ENCODE assay signal across 12 cellular contexts in the genomic region with DNA sequence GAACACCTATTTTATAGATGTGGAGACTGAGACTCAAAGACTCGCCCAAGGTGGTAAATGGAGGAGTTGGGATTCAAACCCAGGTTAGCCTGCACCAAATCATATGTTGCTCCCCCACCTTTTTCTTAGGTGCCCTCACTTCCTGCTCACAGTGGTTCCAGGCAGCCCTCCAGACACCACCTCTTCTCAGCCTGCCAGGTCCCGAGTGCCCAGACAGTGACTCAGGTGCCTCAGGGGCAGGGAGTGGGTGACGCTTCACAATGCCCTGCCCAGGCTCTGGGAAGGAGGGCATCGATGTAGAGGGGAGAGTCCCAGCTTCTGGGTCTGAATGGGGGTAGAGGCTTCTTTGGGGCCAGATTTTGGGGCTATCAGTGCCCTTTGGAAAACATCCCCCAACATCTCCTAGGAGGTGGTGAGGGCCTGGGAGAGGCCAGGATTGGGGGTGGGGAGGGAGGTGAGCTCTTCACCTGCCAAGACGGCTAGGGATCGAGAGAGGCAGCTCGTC. TPM values are rescaled to one million over a fixed set of nuclear protein-coding genes. Genes with fewer than 3 reads are reported as not detected.
DNase-seq lines count a peak whose midpoint lies in the region; ATAC-seq and TF ChIP-seq lines count a peak whose summit lies in the region.
"Had no signal": no experiment of that assay in that cellular context is flagged by ENCODE, and none has a peak within 500 bp of the region (broad histone marks: within the 10 kb centered on the region; RNA-seq: fewer than 3 reads in every experiment).

No MANE protein-coding gene starts in this region.

- ATAC-seq in SK-N-SH treated with all-trans-retinoic acid at 6 μM for 48 hours (no peak), lung (ENCODE audit: insufficient read depth, low FRiP score) (peak; percentile 17), upper lobe of right lung (peak; percentile 39), GM21528 (IDR thresholded peaks at IDR 0.05; ENCODE audit: low FRiP score, unreplicated experiment) (no peak)
- no peak for ATAC-seq in activated CD4-positive, alpha-beta T cell treated with anti-CD3 and anti-CD28 coated beads for 36 hours
- ATAC-seq: activated CD8-positive, alpha-beta memory T cell treated with anti-CD3 and anti-CD28 coated beads, Interleukin-2, amount 10 ng/mL, durations not matched to agents 7 days and 5 days had no signal

- H2AFZ ChIP-seq in SK-N-SH (ENCODE audit: low read depth) = peak overlapping the region; percentile 55; the same call in 1 of the 2 replicates

- no peaks in the 10 kb centered on the region for H3K79me2 ChIP-seq in SK-N-SH (ENCODE audit: insufficient read depth)

- H3K9me2 ChIP-seq in SK-N-SH = no peaks in the 10 kb centered on the region

- peaks cover 18% of the 10 kb centered on the region for H3F3A ChIP-seq in SK-N-SH (replicated peaks; ENCODE audit: insufficient read depth)

- CTCF ChIA-PET in SK-N-SH (lab: Yijun Ruan, JAX) (interaction anchor here (0.9 to 15.4 kb wide), 4 partner anchors 18 to 170 kb away, joined by 3 to 312 read pairs (median 6); no protein-coding TSS in a partner anchor), MCF 10A (lab: Yijun Ruan, JAX) (interaction anchor here (0.6 to 18.2 kb wide), 11 partner anchors 13 to 244 kb away, joined by 3 to 445 read pairs (median 3); partner anchors contain the start of genes ANKZF1 and NHEJ1)
- CTCF ChIA-PET in activated CD4-positive, alpha-beta T cell treated with anti-CD3 and anti-CD28 coated beads for 36 hours (lab: Charles Lee) = interaction anchor here (0.9 to 15.5 kb wide), 8 partner anchors 13 to 232 kb away, joined by 3 to 257 read pairs (median 4); partner anchors contain the start of genes TUBA4A and TUBA4B

- TF ChIP-seq CTCF in SK-N-SH (IDR thresholded peaks at IDR 0.05) = no peak
- no peak for TF ChIP-seq CTCF in MCF 10A (IDR thresholded peaks at IDR 0.05; ENCODE audit: unreplicated experiment)
- no peak for TF ChIP-seq CTCF in lung (IDR thresholded peaks at IDR 0.05; ENCODE audit: control extremely low read depth, extremely low read depth)
- TF ChIP-seq CTCF in upper lobe of right lung (IDR thresholded peaks at IDR 0.05) = no peak

- TSS peak; percentile 68 for BruUV-seq in MCF 10A (replicated peaks; lab: Mats Ljungman, UMichigan)

- no peaks in the 10 kb centered on the region for H3K9me3 Mint-ChIP-seq in MCF 10A (ENCODE audit: unreplicated experiment)
- no peaks in the 10 kb centered on the region for H3K9me3 Mint-ChIP-seq in activated CD4-positive, alpha-beta T cell treated with anti-CD3 and anti-CD28 coated beads for 36 hours (ENCODE audit: low read depth)

- H3K9ac ChIP-seq in SK-N-SH = peak overlapping the region; percentile 52; the same call in 1 of the 2 replicates

- no peaks in the 10 kb centered on the region for H4K20me1 ChIP-seq in SK-N-SH (ENCODE audit: insufficient read depth)

- WGBS in SK-N-SH (ENCODE audit: low lambda C conversion rate) = 67% methylated on average over 6 of the region's 7 CpGs
- 67 to 84% methylated on average over 7 of the region's 7 CpGs for whole genome bisulfite sequencing in lung, 2 donors

- no peak for DNase-seq in SK-N-SH
- DNase-seq in MCF 10A (ENCODE audit: unreplicated experiment) = peak; percentile 94
- no peak for DNase-seq in lung (ENCODE audit: low spot score)
- DNase-seq in upper lobe of right lung = peak; percentile 68
- DNase-seq in activated CD4-positive, alpha-beta T cell treated with anti-CD3 and anti-CD28 coated beads for 36 hours = no peak
- DNase-seq in SIG-M5 treated with dmso at 0.1 percent for 504 hours (lab: John Stamatoyannopoulos, UW; ENCODE audit: unreplicated experiment) = no peak
- DNase-seq: activated CD8-positive, alpha-beta memory T cell treated with anti-CD3 and anti-CD28 coated beads, Interleukin-2, amount 10 ng/mL, durations not matched to agents 7 days and 5 days; foreskin melanocyte had no signal

- H3K9me3 ChIP-seq in SK-N-SH (no peaks in the 10 kb centered on the region), lung (ENCODE audit: control insufficient read depth in 2 of 2, insufficient read depth in 1 of 2, low read length in 1 of 2) (peaks cover 0 to 2% of the 10 kb centered on the region in 2 donors), upper lobe of right lung (no peaks in the 10 kb centered on the region)

- no peak for TF ChIP-seq RAD21 in SK-N-SH (IDR thresholded peaks at IDR 0.05; ENCODE audit: low read length)

- intact Hi-C loops in MCF 10A (cut with micrococcal nuclease) = loop anchor here (1.0 kb wide), 1 partner anchor 21 kb away; the partner anchor contains the start of genes TUBA4A and TUBA4B
- intact Hi-C loops in upper lobe of right lung (cut with DNase I) = no loop called here
- intact Hi-C loops in activated CD4-positive, alpha-beta T cell treated with anti-CD3 and anti-CD28 coated beads for 36 hours (cut with DNase I, micrococcal nuclease) = no loop called here

- H3K4me3 ChIP-seq in SK-N-SH (ENCODE audit: low read depth in 2 of 2, low read length in 1 of 2) (no peak overlapping the region), lung (no peak overlapping the region), upper lobe of right lung (no peak overlapping the region)

- H3K4me2 ChIP-seq in SK-N-SH = peak overlapping the region; percentile 49

- peak overlapping the region in 1 of 2 experiments; percentile 59; a peak in 2 of 4 replicates for H3K27ac ChIP-seq in SK-N-SH (ENCODE audit: low read depth in 2 of 2, low read length in 1 of 2)
- peak overlapping the region; percentile 79 to 84 for H3K27ac ChIP-seq in lung (ENCODE audit: low read depth in 1 of 2, low read length in 1 of 2)
- peak overlapping the region; percentile 77 for H3K27ac ChIP-seq in upper lobe of right lung
- H3K27ac ChIP-seq: 22Rv1 had no signal

- H3K4me1 Mint-ChIP-seq in MCF 10A (ENCODE audit: insufficient read depth, unreplicated experiment) = peaks cover 39% of the 10 kb centered on the region
- peaks cover 19% of the 10 kb centered on the region for H3K4me1 Mint-ChIP-seq in activated CD4-positive, alpha-beta T cell treated with anti-CD3 and anti-CD28 coated beads for 36 hours

- H3K27me3 Mint-ChIP-seq in MCF 10A (ENCODE audit: insufficient read depth, unreplicated experiment) = no peaks in the 10 kb centered on the region
- H3K27me3 Mint-ChIP-seq in activated CD4-positive, alpha-beta T cell treated with anti-CD3 and anti-CD28 coated beads for 36 hours = no peaks in the 10 kb centered on the region

- H3K27me3 ChIP-seq in SK-N-SH (ENCODE audit: insufficient read depth) (no peaks in the 10 kb centered on the region), lung (ENCODE audit: control insufficient read depth, insufficient read depth) (no peaks in the 10 kb centered on the region), upper lobe of right lung (no peaks in the 10 kb centered on the region)

- H3K4me3 Mint-ChIP-seq in MCF 10A (ENCODE audit: unreplicated experiment) = peak overlapping the region; percentile 44
- no peak overlapping the region for H3K4me3 Mint-ChIP-seq in activated CD4-positive, alpha-beta T cell treated with anti-CD3 and anti-CD28 coated beads for 36 hours
- H3K4me3 Mint-ChIP-seq: activated CD8-positive, alpha-beta memory T cell treated with anti-CD3 and anti-CD28 coated beads, Interleukin-2, amount 10 ng/mL, durations not matched to agents 7 days and 5 days had no signal

- no peak for TF ChIP-seq EP300 in SK-N-SH (IDR thresholded peaks at IDR 0.05; ENCODE audit: borderline replicate concordance in 1 of 2, low read depth in 1 of 2, low read length in 1 of 2)

- H3K36me3 Mint-ChIP-seq in MCF 10A (ENCODE audit: insufficient read depth, unreplicated experiment) = no peaks in the 10 kb centered on the region
- H3K36me3 Mint-ChIP-seq in activated CD4-positive, alpha-beta T cell treated with anti-CD3 and anti-CD28 coated beads for 36 hours (ENCODE audit: low read depth) = no peaks in the 10 kb centered on the region
- H3K36me3 Mint-ChIP-seq: activated CD8-positive, alpha-beta memory T cell treated with anti-CD3 and anti-CD28 coated beads, Interleukin-2, amount 10 ng/mL, durations not matched to agents 7 days and 5 days; brain had no signal

- H3K4me1 ChIP-seq in SK-N-SH (ENCODE audit: control insufficient read depth in 1 of 2, insufficient read depth in 2 of 2, low read depth in 1 of 2, low read length in 1 of 2) = peaks cover 21 to 29% of the 10 kb centered on the region in 2 experiments
- peaks cover 5 to 8% of the 10 kb centered on the region in 2 donors for H3K4me1 ChIP-seq in lung (ENCODE audit: control insufficient read depth in 2 of 2, insufficient read depth in 2 of 2, low read length in 2 of 2)
- peaks cover 11% of the 10 kb centered on the region for H3K4me1 ChIP-seq in upper lobe of right lung

- H3K27ac Mint-ChIP-seq in MCF 10A (ENCODE audit: low read depth, unreplicated experiment) = peak overlapping the region; percentile 91
- no peak overlapping the region for H3K27ac Mint-ChIP-seq in activated CD4-positive, alpha-beta T cell treated with anti-CD3 and anti-CD28 coated beads for 36 hours
- H3K27ac Mint-ChIP-seq: activated CD8-positive, alpha-beta memory T cell treated with anti-CD3 and anti-CD28 coated beads, Interleukin-2, amount 10 ng/mL, durations not matched to agents 7 days and 5 days had no signal

- H3K36me3 ChIP-seq in SK-N-SH (replicated peaks in 1 of 2; ENCODE audit: control insufficient read depth in 1 of 2, insufficient read depth in 2 of 2, low read length in 1 of 2) = no peaks in the 10 kb centered on the region
- no peaks in the 10 kb centered on the region for H3K36me3 ChIP-seq in lung (ENCODE audit: control insufficient read depth in 2 of 2, insufficient read depth in 2 of 2, low read length in 2 of 2)
- H3K36me3 ChIP-seq in upper lobe of right lung = no peaks in the 10 kb centered on the region

- POLR2A ChIA-PET in SK-N-SH (lab: Yijun Ruan, JAX) = interaction anchor here (0.6 to 1.0 kb wide), 2 partner anchors 56 to 190 kb away, joined by 3 to 4 read pairs; no protein-coding TSS in a partner anchor
- POLR2A ChIA-PET in MCF 10A (lab: Yijun Ruan, JAX) = interaction anchor here (0.8 to 10.0 kb wide), 11 partner anchors 10 to 270 kb away, joined by 3 to 263 read pairs (median 6); partner anchors contain the start of genes ABCB6, ANKZF1, ATG9A and CHPF
- POLR2A ChIA-PET in activated CD4-positive, alpha-beta T cell treated with anti-CD3 and anti-CD28 coated beads for 36 hours (lab: Charles Lee) = interaction anchor here (0.6 kb wide), 1 partner anchor 21 kb away, joined by 3 read pairs; no protein-coding TSS in a partner anchor

RNA-seq across cellular contexts. Expression of gene DNAJB2, which starts 5.2 kb away (rescaled TPM):
- polyA plus RNA-seq in SK-N-SH (2012; rRNA removed) (37.2 and 39.9 TPM in 2 replicates), lung (10 to 100 TPM; 63.7 to 73.4 TPM)
- polyA plus RNA-seq in SK-N-SH (2012; cell fraction: cytosol; rRNA removed) = 20.7 and 26.2 TPM in 2 replicates
- 78.9 and 81.0 TPM in 2 replicates for polyA plus RNA-seq in SK-N-SH (2012; cell fraction: nucleus; rRNA removed)
- total RNA-seq in MCF 10A (2022) (58.2 and 59.8 TPM in 2 replicates), lung (10 to 100 TPM; 77.3 to 79.6 TPM), upper lobe of right lung (79.4 TPM)
- total RNA-seq in activated CD4-positive, alpha-beta T cell treated with anti-CD3 and anti-CD28 coated beads for 36 hours = 10 to 100 TPM; 51.8 to 62.8 TPM

RNA-seq across cellular contexts. Expression of gene TUBA4A, which starts 20.2 kb away (rescaled TPM):
- 4.8 and 6.2 TPM in 2 replicates for polyA plus RNA-seq in SK-N-SH (2012; rRNA removed)
- polyA plus RNA-seq in SK-N-SH (2012; cell fraction: cytosol; rRNA removed) = 1.9 and 3.1 TPM in 2 replicates
- 11.1 and 21.1 TPM in 2 replicates for polyA plus RNA-seq in SK-N-SH (2012; cell fraction: nucleus; rRNA removed)
- 37.2 and 80.5 TPM in 2 replicates for total RNA-seq in MCF 10A (2022)
- total RNA-seq in lung = 10 to 100 TPM; 15.6 to 37.9 TPM
- 10 to 100 TPM; 48.1 to 82.1 TPM for polyA plus RNA-seq in lung
- total RNA-seq in upper lobe of right lung = 45.4 TPM
- 100 to 1,000 TPM; 210 to 369 TPM for total RNA-seq in activated CD4-positive, alpha-beta T cell treated with anti-CD3 and anti-CD28 coated beads for 36 hours

RNA-seq across cellular contexts. Expression of gene TUBA4B, which starts 20.9 kb away (rescaled TPM):
- polyA plus RNA-seq in SK-N-SH (2012; rRNA removed) (0.03 TPM in 1 of 2 replicates, not detected in the other), lung (10 to 100 TPM in 1 of 2 donors, 1 to 10 TPM in 1; 8.7 to 12.2 TPM)
- polyA plus RNA-seq in SK-N-SH (2012; cell fraction: cytosol; rRNA removed) = not detected in 2 replicates
- polyA plus RNA-seq in SK-N-SH (2012; cell fraction: nucleus; rRNA removed) = not detected in 2 replicates
- total RNA-seq in MCF 10A (2022) (not detected in 2 replicates), lung (10 to 100 TPM in 1 of 2 donors, 1 to 10 TPM in 1; 5.7 to 20.3 TPM), upper lobe of right lung (not detected)
- not detected for total RNA-seq in activated CD4-positive, alpha-beta T cell treated with anti-CD3 and anti-CD28 coated beads for 36 hours
- total RNA-seq: activated CD8-positive, alpha-beta memory T cell treated with anti-CD3 and anti-CD28 coated beads, Interleukin-2, amount 10 ng/mL, durations not matched to agents 7 days and 5 days had no signal

RNA-seq across cellular contexts. Expression of gene STK16, which starts 28.7 kb away (rescaled TPM):
- 57.6 and 78.6 TPM in 2 replicates for polyA plus RNA-seq in SK-N-SH (2012; rRNA removed)
- 35.8 and 58.3 TPM in 2 replicates for polyA plus RNA-seq in SK-N-SH (2012; cell fraction: cytosol; rRNA removed)
- polyA plus RNA-seq in SK-N-SH (2012; cell fraction: nucleus; rRNA removed) = 44.7 and 69.1 TPM in 2 replicates
- total RNA-seq in MCF 10A (2022) = 33.4 and 42.7 TPM in 2 replicates
- 10 to 100 TPM; 16.2 to 25.7 TPM for total RNA-seq in lung
- 10 to 100 TPM; 25.2 to 50.5 TPM for polyA plus RNA-seq in lung
- total RNA-seq in upper lobe of right lung = 21.4 TPM
- total RNA-seq in activated CD4-positive, alpha-beta T cell treated with anti-CD3 and anti-CD28 coated beads for 36 hours = 10 to 100 TPM; 34.3 to 35.4 TPM

RNA-seq across cellular contexts. Expression of gene GLB1L, which starts 28.7 kb away (rescaled TPM):
- polyA plus RNA-seq in SK-N-SH (2012; rRNA removed) (11.7 and 14.1 TPM in 2 replicates), lung (1 to 10 TPM; 7.5 to 9.1 TPM)
- 10.2 and 10.6 TPM in 2 replicates for polyA plus RNA-seq in SK-N-SH (2012; cell fraction: cytosol; rRNA removed)
- 31.5 and 33.0 TPM in 2 replicates for polyA plus RNA-seq in SK-N-SH (2012; cell fraction: nucleus; rRNA removed)
- total RNA-seq in MCF 10A (2022) (4.9 and 7.5 TPM in 2 replicates), lung (10 to 100 TPM; 18.1 to 18.7 TPM), upper lobe of right lung (10.0 TPM)
- total RNA-seq in activated CD4-positive, alpha-beta T cell treated with anti-CD3 and anti-CD28 coated beads for 36 hours = 1 to 10 TPM; 2.7 to 4.2 TPM

Comparison
In these comparisons a context has a peak if more than half of its experiments do, and no peak if none do; other contexts are left out.
1. DNase-seq: peak in MCF 10A (single experiment) and upper lobe of right lung (single experiment); none in SK-N-SH (single experiment), lung (single experiment), activated CD4-positive, alpha-beta T cell treated with anti-CD3 and anti-CD28 coated beads for 36 hours (single experiment) and SIG-M5 treated with dmso at 0.1 percent for 504 hours (single experiment).
2. ATAC-seq: peak in lung (single experiment) and upper lobe of right lung (single experiment); none in SK-N-SH treated with all-trans-retinoic acid at 6 μM for 48 hours (single experiment), GM21528 (single experiment) and activated CD4-positive, alpha-beta T cell treated with anti-CD3 and anti-CD28 coated beads for 36 hours (single experiment).